Comparison of ENCODE assay signal across 8 cellular contexts in genomic region chr3:172040078-172040975, GRCh38.
A peak's percentile ranks its signal among the peaks of the same experiment; 100 is the strongest.
DNase-seq lines count a peak whose midpoint lies in the region; ATAC-seq and TF ChIP-seq lines count a peak whose summit lies in the region.

No MANE protein-coding gene starts in this region.

- no peaks in the 10 kb centered on the region for H3K9me2 ChIP-seq in Loucy (replicated peaks; ENCODE audit: low read depth, low read length)

- peak overlapping the region; percentile 97 for H2AFZ ChIP-seq in Loucy (ENCODE audit: low read length)

- H3K4me2 ChIP-seq in Loucy (ENCODE audit: low read depth, low read length, poor library complexity, severe bottlenecking) = peak overlapping the region; percentile 73

- H4K20me1 ChIP-seq in Loucy (ENCODE audit: insufficient read depth, low read length, poor library complexity, severe bottlenecking) = peaks cover 24% of the 10 kb centered on the region

- H3K27me3 ChIP-seq in Loucy (ENCODE audit: insufficient read depth, low read length, poor library complexity, severe bottlenecking) = no peaks in the 10 kb centered on the region
- H3K27me3 ChIP-seq in iPS-20b (ENCODE audit: insufficient read depth, low read length) = no peaks in the 10 kb centered on the region

- no peaks in the 10 kb centered on the region for H3K9me3 ChIP-seq in Loucy (ENCODE audit: insufficient read depth, low read depth, low read length)
- H3K9me3 ChIP-seq in iPS-20b (ENCODE audit: insufficient read depth, low read depth, low read length) = no peaks in the 10 kb centered on the region

- H3K9ac ChIP-seq in Loucy (ENCODE audit: low read depth, low read length, poor library complexity, severe bottlenecking) (peak overlapping the region; percentile 96), iPS-20b (ENCODE audit: low read depth, low read length) (peak overlapping the region; percentile 90)

- no peak for TF ChIP-seq CTCF in Loucy (conservative IDR thresholded peaks at IDR 0.05; ENCODE audit: low read length)
- TF ChIP-seq CTCF in cardiac fibroblast (IDR thresholded peaks at IDR 0.05; ENCODE audit: low read depth, low read length) = peak; percentile 18

- DNase-seq in DMS53 (lab: John Stamatoyannopoulos, UW) = peak; percentile 81
- DNase-seq in T-helper 9 cell = peak; percentile 26
- peak; percentile 89 to 94 for DNase-seq in cardiac fibroblast (ENCODE audit: low read depth in 2 of 2)
- DNase-seq in skeletal muscle cell (ENCODE audit: low read depth) = peak; percentile 69
- DNase-seq in NCI-H128 (lab: John Stamatoyannopoulos, UW; ENCODE audit: unreplicated experiment) = no peak

- H3K4me3 ChIP-seq in Loucy (ENCODE audit: low read length, poor library complexity, severe bottlenecking) (peak overlapping the region; percentile 98), cardiac fibroblast (replicated peaks in 1 of 2; ENCODE audit: low read depth in 2 of 2, low read length in 2 of 2) (peak overlapping the region; percentile 89 to 90), iPS-20b (ENCODE audit: low read length) (peak overlapping the region; percentile 80), skeletal muscle cell (ENCODE audit: low read depth, low read length) (peak overlapping the region; percentile 97)

- peaks cover 39% of the 10 kb centered on the region for H3K79me2 ChIP-seq in Loucy (ENCODE audit: insufficient read depth, low read length)

- peak; percentile 24 for ATAC-seq in GM21619 (IDR thresholded peaks at IDR 0.05; ENCODE audit: unreplicated experiment)

- H3F3A ChIP-seq in Loucy (ENCODE audit: low read depth) = no peaks in the 10 kb centered on the region

- H3K36me3 ChIP-seq in Loucy (ENCODE audit: insufficient read depth, low read length) = no peaks in the 10 kb centered on the region
- no peaks in the 10 kb centered on the region for H3K36me3 ChIP-seq in iPS-20b (ENCODE audit: insufficient read depth, low read depth, low read length)

- H3K4me1 ChIP-seq in Loucy (ENCODE audit: insufficient read depth, low read length, poor library complexity, severe bottlenecking) (peaks cover 31% of the 10 kb centered on the region), iPS-20b (ENCODE audit: insufficient read depth, low read length) (peaks cover 21% of the 10 kb centered on the region)

- peak overlapping the region; percentile 84 for H3K27ac ChIP-seq in iPS-20b (ENCODE audit: low read length)
